Comparison of ENCODE assay signal across 1 cellular context in the genomic region with DNA sequence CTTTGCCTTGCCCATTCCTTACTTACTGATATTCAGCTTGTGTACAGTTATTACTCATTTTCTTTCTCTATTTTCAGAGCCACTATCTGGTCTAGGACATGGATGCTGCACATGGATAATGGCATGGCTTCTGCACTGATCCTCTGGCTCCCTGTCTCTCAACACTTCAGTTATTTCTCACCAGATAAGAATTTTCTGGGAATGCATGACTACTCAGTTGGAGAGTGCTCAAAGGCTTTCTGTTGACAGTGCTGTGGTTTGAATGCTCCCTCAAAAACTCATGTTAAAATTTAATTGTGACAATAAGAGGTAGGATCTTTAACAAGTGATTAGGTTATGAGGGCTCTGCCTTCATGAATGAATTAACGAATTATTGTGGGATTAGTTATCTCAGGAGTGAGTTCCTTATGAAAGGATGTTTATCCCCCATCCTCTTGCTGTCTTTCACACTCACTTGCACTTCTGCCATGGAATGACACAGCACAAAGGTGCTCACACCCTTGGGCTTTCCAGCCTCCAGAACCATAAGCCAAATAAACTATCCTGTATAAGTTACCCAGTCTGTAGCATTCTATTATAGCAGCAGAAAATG.
A peak's percentile ranks its signal among the peaks of the same experiment; 100 is the strongest.
TF ChIP-seq lines count a peak whose summit lies in the region.

No MANE protein-coding gene starts in this region.

TF ChIP-seq in SK-N-SH, 30 proteins besides CTCF, POLR2A, EP300 and RAD21 (continued from another document):
- TF ChIP-seq NFIC (IDR thresholded peaks at IDR 0.05; ENCODE audit: borderline replicate concordance) (peak; percentile 69), FOSL2 (IDR thresholded peaks at IDR 0.05; ENCODE audit: borderline replicate concordance, low read depth) (peak; percentile 79; the same call in 1 of the 2 replicates), MEF2A (IDR thresholded peaks at IDR 0.05; ENCODE audit: borderline replicate concordance, low read depth) (no peak), SIN3A (IDR thresholded peaks at IDR 0.05; ENCODE audit: borderline replicate concordance, low read depth, low read length) (no peak), CHD2 (IDR thresholded peaks at IDR 0.05; ENCODE audit: low read length, partially characterized antibody) (no peak), RFX5 (IDR thresholded peaks at IDR 0.05; ENCODE audit: low read length) (no peak), POLR2AphosphoS5 (IDR thresholded peaks at IDR 0.05; ENCODE audit: low read depth, low read length) (no peak), GABPA (IDR thresholded peaks at IDR 0.05; ENCODE audit: low read depth) (no peak), ELF1 (IDR thresholded peaks at IDR 0.05) (no peak), GATA2 (CRISPR knock-in tag; IDR thresholded peaks at IDR 0.05) (no peak), RXRA (IDR thresholded peaks at IDR 0.05; ENCODE audit: borderline replicate concordance, low read depth) (no peak), EZH2phosphoT487 (IDR thresholded peaks at IDR 0.05; ENCODE audit: borderline replicate concordance, low read depth) (no peak), MXI1 (IDR thresholded peaks at IDR 0.05; ENCODE audit: low read depth, low read length) (no peak)
- TF ChIP-seq, protein P1, sequence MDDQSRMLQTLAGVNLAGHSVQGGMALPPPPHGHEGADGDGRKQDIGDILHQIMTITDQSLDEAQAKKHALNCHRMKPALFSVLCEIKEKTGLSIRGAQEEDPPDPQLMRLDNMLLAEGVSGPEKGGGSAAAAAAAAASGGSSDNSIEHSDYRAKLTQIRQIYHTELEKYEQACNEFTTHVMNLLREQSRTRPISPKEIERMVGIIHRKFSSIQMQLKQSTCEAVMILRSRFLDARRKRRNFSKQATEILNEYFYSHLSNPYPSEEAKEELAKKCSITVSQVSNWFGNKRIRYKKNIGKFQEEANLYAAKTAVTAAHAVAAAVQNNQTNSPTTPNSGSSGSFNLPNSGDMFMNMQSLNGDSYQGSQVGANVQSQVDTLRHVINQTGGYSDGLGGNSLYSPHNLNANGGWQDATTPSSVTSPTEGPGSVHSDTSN (IDR thresholded peaks at IDR 0.05): peak; percentile 47
- TF ChIP-seq, protein P2, sequence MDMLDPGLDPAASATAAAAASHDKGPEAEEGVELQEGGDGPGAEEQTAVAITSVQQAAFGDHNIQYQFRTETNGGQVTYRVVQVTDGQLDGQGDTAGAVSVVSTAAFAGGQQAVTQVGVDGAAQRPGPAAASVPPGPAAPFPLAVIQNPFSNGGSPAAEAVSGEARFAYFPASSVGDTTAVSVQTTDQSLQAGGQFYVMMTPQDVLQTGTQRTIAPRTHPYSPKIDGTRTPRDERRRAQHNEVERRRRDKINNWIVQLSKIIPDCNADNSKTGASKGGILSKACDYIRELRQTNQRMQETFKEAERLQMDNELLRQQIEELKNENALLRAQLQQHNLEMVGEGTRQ (IDR thresholded peaks at IDR 0.05; ENCODE audit: borderline replicate concordance, low read depth, low read length): no peak
- TF ChIP-seq, protein P3, sequence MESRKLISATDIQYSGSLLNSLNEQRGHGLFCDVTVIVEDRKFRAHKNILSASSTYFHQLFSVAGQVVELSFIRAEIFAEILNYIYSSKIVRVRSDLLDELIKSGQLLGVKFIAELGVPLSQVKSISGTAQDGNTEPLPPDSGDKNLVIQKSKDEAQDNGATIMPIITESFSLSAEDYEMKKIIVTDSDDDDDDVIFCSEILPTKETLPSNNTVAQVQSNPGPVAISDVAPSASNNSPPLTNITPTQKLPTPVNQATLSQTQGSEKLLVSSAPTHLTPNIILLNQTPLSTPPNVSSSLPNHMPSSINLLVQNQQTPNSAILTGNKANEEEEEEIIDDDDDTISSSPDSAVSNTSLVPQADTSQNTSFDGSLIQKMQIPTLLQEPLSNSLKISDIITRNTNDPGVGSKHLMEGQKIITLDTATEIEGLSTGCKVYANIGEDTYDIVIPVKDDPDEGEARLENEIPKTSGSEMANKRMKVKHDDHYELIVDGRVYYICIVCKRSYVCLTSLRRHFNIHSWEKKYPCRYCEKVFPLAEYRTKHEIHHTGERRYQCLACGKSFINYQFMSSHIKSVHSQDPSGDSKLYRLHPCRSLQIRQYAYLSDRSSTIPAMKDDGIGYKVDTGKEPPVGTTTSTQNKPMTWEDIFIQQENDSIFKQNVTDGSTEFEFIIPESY (IDR thresholded peaks at IDR 0.05; ENCODE audit: borderline replicate concordance, low read depth): no peak
- TF ChIP-seq, protein P4, sequence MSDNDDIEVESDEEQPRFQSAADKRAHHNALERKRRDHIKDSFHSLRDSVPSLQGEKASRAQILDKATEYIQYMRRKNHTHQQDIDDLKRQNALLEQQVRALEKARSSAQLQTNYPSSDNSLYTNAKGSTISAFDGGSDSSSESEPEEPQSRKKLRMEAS (IDR thresholded peaks at IDR 0.05; ENCODE audit: low read depth): peak; percentile 60; the same call in 1 of the 2 replicates
TF ChIP-seq in SK-N-SH: peak in this region for 7.
